25 cellular contexts compared by ENCODE assay signal in genomic region chr2:176120369-176121307, GRCh38. TPM values are rescaled to one million over a fixed set of nuclear protein-coding genes. Genes with fewer than 3 reads are reported as not detected.
DNase-seq lines count a peak whose midpoint lies in the region; ATAC-seq and TF ChIP-seq lines count a peak whose summit lies in the region.
"Had no signal": no experiment of that assay in that cellular context is flagged by ENCODE, and none has a peak within 500 bp of the region (broad histone marks: within the 10 kb centered on the region; RNA-seq: fewer than 3 reads in every experiment).

No MANE protein-coding gene starts in this region.

- TF ChIP-seq CTCF in vagina (IDR thresholded peaks at IDR 0.05), result no peak

- H3K4me3 Mint-ChIP-seq in activated naive CD8-positive, alpha-beta T cell, result peak overlapping the region; percentile 17
- no peak overlapping the region for H3K4me3 Mint-ChIP-seq in activated naive CD8-positive, alpha-beta T cell treated with anti-CD3 and anti-CD28 coated beads for 36 hours
- peak overlapping the region in 5 of 8 donors; percentile 9 to 76 (median 25) for H3K4me3 Mint-ChIP-seq in naive B cell
- H3K4me3 Mint-ChIP-seq: activated CD4-positive, alpha-beta memory T cell treated with anti-CD3 and anti-CD28 coated beads for 36 hours; stimulated activated naive CD8-positive, alpha-beta T cell treated with anti-CD3 and anti-CD28 coated beads, Interleukin-15, Interleukin-2, amounts not matched to agents 100 ng/mL and 50 ng/mL, for 24 hours; WTC11 had no signal

- no peaks in the 10 kb centered on the region for H3K27me3 ChIP-seq in vagina
- H3K27me3 ChIP-seq: MG63 had no signal

- TF ChIP-seq POLR2A in vagina (IDR thresholded peaks at IDR 0.05), result no peak

- no peak overlapping the region for H3K4me3 ChIP-seq in vagina
- H3K4me3 ChIP-seq: MG63, tibial artery had no signal

- peak overlapping the region; percentile 77 for H3K27ac ChIP-seq in vagina
- H3K27ac ChIP-seq: epithelial cell of prostate, foreskin keratinocyte, tibial artery had no signal

- no peaks in the 10 kb centered on the region for H3K9me3 ChIP-seq in vagina
- H3K9me3 ChIP-seq: MG63, tibial artery had no signal

- H3K4me1 Mint-ChIP-seq in activated naive CD8-positive, alpha-beta T cell (ENCODE audit: low read depth), result peaks cover 11% of the 10 kb centered on the region
- peaks cover 7% of the 10 kb centered on the region for H3K4me1 Mint-ChIP-seq in activated naive CD8-positive, alpha-beta T cell treated with anti-CD3 and anti-CD28 coated beads for 36 hours
- H3K4me1 Mint-ChIP-seq in naive B cell, result peaks cover 8 to 15% (median 14%) of the 10 kb centered on the region in 3 donors

- peaks cover 53% of the 10 kb centered on the region for H3K27me3 Mint-ChIP-seq in activated naive CD8-positive, alpha-beta T cell
- H3K27me3 Mint-ChIP-seq in activated naive CD8-positive, alpha-beta T cell treated with anti-CD3 and anti-CD28 coated beads for 36 hours, result peaks cover 95% of the 10 kb centered on the region
- H3K27me3 Mint-ChIP-seq in naive B cell, result peaks cover 74 to 84% (median 79%) of the 10 kb centered on the region in 3 donors

- no peak overlapping the region for H3K27ac Mint-ChIP-seq in activated naive CD8-positive, alpha-beta T cell
- no peak overlapping the region for H3K27ac Mint-ChIP-seq in activated naive CD8-positive, alpha-beta T cell treated with anti-CD3 and anti-CD28 coated beads for 36 hours
- H3K27ac Mint-ChIP-seq in naive B cell, result peak overlapping the region in 3 of 6 donors; percentile 12 to 91 (median 82)
- H3K27ac Mint-ChIP-seq: activated CD4-positive, alpha-beta memory T cell treated with anti-CD3 and anti-CD28 coated beads for 36 hours; immature natural killer cell; WTC11 had no signal

- H3K9me3 Mint-ChIP-seq in activated naive CD8-positive, alpha-beta T cell (ENCODE audit: low read depth), result peaks cover 3% of the 10 kb centered on the region
- peaks cover 6% of the 10 kb centered on the region for H3K9me3 Mint-ChIP-seq in activated naive CD8-positive, alpha-beta T cell treated with anti-CD3 and anti-CD28 coated beads for 36 hours
- peaks cover 0 to 28% (median 7%) of the 10 kb centered on the region in 7 donors for H3K9me3 Mint-ChIP-seq in naive B cell
- H3K9me3 Mint-ChIP-seq: activated CD4-positive, alpha-beta memory T cell treated with anti-CD3 and anti-CD28 coated beads for 36 hours had no signal

- peaks cover 20% of the 10 kb centered on the region for H3K4me1 ChIP-seq in vagina
- H3K4me1 ChIP-seq: foreskin keratinocyte had no signal

- peaks cover 0 to 7% of the 10 kb centered on the region in 2 donors for H3K36me3 ChIP-seq in vagina
- H3K36me3 ChIP-seq: tibial artery had no signal

- H3K36me3 Mint-ChIP-seq in activated naive CD8-positive, alpha-beta T cell, result peaks cover 5% of the 10 kb centered on the region
- H3K36me3 Mint-ChIP-seq in activated naive CD8-positive, alpha-beta T cell treated with anti-CD3 and anti-CD28 coated beads for 36 hours, result peaks cover 6% of the 10 kb centered on the region
- H3K36me3 Mint-ChIP-seq in naive B cell, result peaks cover 5 to 22% of the 10 kb centered on the region in 2 donors

- no peak for DNase-seq in activated naive CD8-positive, alpha-beta T cell treated with anti-CD3 and anti-CD28 coated beads for 36 hours
- DNase-seq in dermis blood vessel endothelial cell, result peak; percentile 63
- DNase-seq in naive B cell, result no peak
- no peak for DNase-seq in vagina (ENCODE audit: extremely low spot score in 2 of 2)
- no peak for DNase-seq in NCI-H2029 (lab: John Stamatoyannopoulos, UW)
- no peak for DNase-seq in NCI-H1417 treated with DMSO at 0.1 percent for 48 hours (lab: John Stamatoyannopoulos, UW)
- DNase-seq: ACHN; activated CD4-positive, alpha-beta memory T cell treated with anti-CD3 and anti-CD28 coated beads for 36 hours; activated gamma-delta T cell; anterior cingulate cortex; C1 segment of cervical spinal cord; central memory CD4-positive, alpha-beta T cell; foreskin keratinocyte; GOT3; immature natural killer cell; MG63; nucleus accumbens; RPMI8226; stimulated activated CD4-positive, alpha-beta T cell treated with anti-CD3 and anti-CD28 coated beads, Interleukin-4, amount 100 ng/mL, for 24 hours; tibial artery had no signal

- intact Hi-C loops in vagina (cut with DNase I), result loop anchor here (5.0 to 10.0 kb wide), 2 partner anchors 697 to 1024 kb away; no protein-coding TSS in a partner anchor

- ATAC-seq in naive B cell (ENCODE audit: low read depth in 2 of 2) (no peak), HG02588 (IDR thresholded peaks at IDR 0.05; ENCODE audit: unreplicated experiment) (no peak)
- ATAC-seq: foreskin keratinocyte, WTC11 had no signal

RNA-seq across cellular contexts. Expression of gene HOXD9, which starts 1.9 kb away (rescaled TPM):
- total RNA-seq in activated naive CD8-positive, alpha-beta T cell treated with anti-CD3 and anti-CD28 coated beads for 36 hours, result not detected
- total RNA-seq in dermis blood vessel endothelial cell (24.5 and 28.4 TPM in 2 replicates), vagina (12.5 TPM)
- polyA plus RNA-seq in naive B cell (ENCODE audit: low read depth in 6 of 6), result not detected
- total RNA-seq: activated CD4-positive, alpha-beta memory T cell treated with anti-CD3 and anti-CD28 coated beads for 36 hours; WTC11 had no signal
- polyA plus RNA-seq: immature natural killer cell had no signal

RNA-seq across cellular contexts. Expression of gene HOXD10, which starts 4.1 kb away (rescaled TPM):
- total RNA-seq in activated naive CD8-positive, alpha-beta T cell treated with anti-CD3 and anti-CD28 coated beads for 36 hours, result not detected
- total RNA-seq in dermis blood vessel endothelial cell (7.7 and 15.2 TPM in 2 replicates), vagina (19.6 TPM)
- polyA plus RNA-seq in naive B cell (ENCODE audit: low read depth in 6 of 6), result not detected
- total RNA-seq: activated CD4-positive, alpha-beta memory T cell treated with anti-CD3 and anti-CD28 coated beads for 36 hours; foreskin keratinocyte; WTC11 had no signal
- polyA plus RNA-seq: foreskin keratinocyte, immature natural killer cell had no signal

RNA-seq across cellular contexts. Expression of gene HOXD8, which starts 8.9 kb away (rescaled TPM):
- total RNA-seq in activated naive CD8-positive, alpha-beta T cell treated with anti-CD3 and anti-CD28 coated beads for 36 hours, result not detected
- total RNA-seq in dermis blood vessel endothelial cell, result 30.3 and 33.0 TPM in 2 replicates
- polyA plus RNA-seq in naive B cell (ENCODE audit: low read depth in 6 of 6), result not detected
- total RNA-seq in vagina, result 10.3 TPM
- total RNA-seq: activated CD4-positive, alpha-beta memory T cell treated with anti-CD3 and anti-CD28 coated beads for 36 hours; WTC11 had no signal
- polyA plus RNA-seq: immature natural killer cell had no signal

RNA-seq across cellular contexts. Expression of gene HOXD11, which starts 13.6 kb away (rescaled TPM):
- not detected for total RNA-seq in activated naive CD8-positive, alpha-beta T cell treated with anti-CD3 and anti-CD28 coated beads for 36 hours
- total RNA-seq in dermis blood vessel endothelial cell (0.17 TPM in 1 of 2 replicates, not detected in the other), vagina (19.4 TPM)
- polyA plus RNA-seq in naive B cell (ENCODE audit: low read depth in 6 of 6), result not detected
- total RNA-seq: activated CD4-positive, alpha-beta memory T cell treated with anti-CD3 and anti-CD28 coated beads for 36 hours; foreskin keratinocyte; WTC11 had no signal
- polyA plus RNA-seq: foreskin keratinocyte, immature natural killer cell had no signal

RNA-seq across cellular contexts. Expression of gene HOXD12, which starts 21.0 kb away (rescaled TPM):
- total RNA-seq in activated naive CD8-positive, alpha-beta T cell treated with anti-CD3 and anti-CD28 coated beads for 36 hours, result not detected
- total RNA-seq in dermis blood vessel endothelial cell (not detected in 2 replicates), vagina (1.7 TPM)
- not detected for polyA plus RNA-seq in naive B cell (ENCODE audit: low read depth in 6 of 6)
- total RNA-seq: activated CD4-positive, alpha-beta memory T cell treated with anti-CD3 and anti-CD28 coated beads for 36 hours; foreskin keratinocyte had no signal
- polyA plus RNA-seq: foreskin keratinocyte, immature natural killer cell had no signal

Comparison
In these comparisons a context has a peak if more than half of its experiments do, and no peak if none do; other contexts are left out.
1. RNA of gene HOXD9, which starts 1.9 kb away (total RNA-seq): 24.5 to 28.4 TPM in dermis blood vessel endothelial cell and 12.5 TPM in vagina (single experiment); not detected in activated naive CD8-positive, alpha-beta T cell treated with anti-CD3 and anti-CD28 coated beads for 36 hours; every median in the first group is over 10 times any median in the second.
2. RNA of gene HOXD8, which starts 8.9 kb away (total RNA-seq): 30.3 to 33.0 TPM in dermis blood vessel endothelial cell and 10.3 TPM in vagina (single experiment); not detected in activated naive CD8-positive, alpha-beta T cell treated with anti-CD3 and anti-CD28 coated beads for 36 hours; every median in the first group is over 10 times any median in the second.